Comparison of ENCODE assay signal across 2 cellular contexts in the genomic region with DNA sequence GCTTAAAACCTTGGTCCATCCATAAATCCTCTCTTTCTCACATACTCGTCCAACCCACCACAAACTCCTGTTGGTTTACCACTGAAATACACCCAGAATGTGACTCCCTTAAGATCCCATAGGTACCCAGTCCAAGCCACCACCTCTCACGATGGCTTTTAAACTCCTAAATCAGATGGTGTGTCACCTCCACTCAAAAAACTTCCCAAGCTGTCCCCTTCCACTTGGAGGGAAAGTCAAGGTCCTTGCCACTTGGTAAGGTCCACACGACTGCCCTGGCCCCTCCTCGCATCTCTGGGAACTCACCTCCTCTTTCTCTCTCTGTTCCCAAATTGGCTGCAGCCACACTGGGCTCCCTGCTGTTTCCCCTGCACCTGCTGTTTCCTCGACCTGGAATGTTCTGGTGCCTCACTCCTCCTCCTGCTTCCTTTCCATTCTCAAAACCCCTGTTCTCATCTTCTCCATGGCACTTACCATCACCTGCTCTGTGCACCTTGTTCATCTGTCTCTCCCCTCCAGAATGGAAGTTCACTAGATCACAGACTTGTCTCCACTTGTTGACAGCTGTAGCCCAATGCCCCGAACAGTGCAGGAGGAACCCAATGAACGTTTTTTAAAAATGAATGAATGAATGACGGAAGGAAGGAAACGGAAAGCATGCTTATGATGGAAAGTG.
A peak's percentile ranks its signal among the peaks of the same experiment; 100 is the strongest.
TF ChIP-seq lines count a peak whose summit lies in the region.

No MANE protein-coding gene starts in this region.

TF ChIP-seq in HEK293, 187 proteins besides CTCF, POLR2A, EP300 and RAD21:
- TF ChIP-seq, protein P1, sequence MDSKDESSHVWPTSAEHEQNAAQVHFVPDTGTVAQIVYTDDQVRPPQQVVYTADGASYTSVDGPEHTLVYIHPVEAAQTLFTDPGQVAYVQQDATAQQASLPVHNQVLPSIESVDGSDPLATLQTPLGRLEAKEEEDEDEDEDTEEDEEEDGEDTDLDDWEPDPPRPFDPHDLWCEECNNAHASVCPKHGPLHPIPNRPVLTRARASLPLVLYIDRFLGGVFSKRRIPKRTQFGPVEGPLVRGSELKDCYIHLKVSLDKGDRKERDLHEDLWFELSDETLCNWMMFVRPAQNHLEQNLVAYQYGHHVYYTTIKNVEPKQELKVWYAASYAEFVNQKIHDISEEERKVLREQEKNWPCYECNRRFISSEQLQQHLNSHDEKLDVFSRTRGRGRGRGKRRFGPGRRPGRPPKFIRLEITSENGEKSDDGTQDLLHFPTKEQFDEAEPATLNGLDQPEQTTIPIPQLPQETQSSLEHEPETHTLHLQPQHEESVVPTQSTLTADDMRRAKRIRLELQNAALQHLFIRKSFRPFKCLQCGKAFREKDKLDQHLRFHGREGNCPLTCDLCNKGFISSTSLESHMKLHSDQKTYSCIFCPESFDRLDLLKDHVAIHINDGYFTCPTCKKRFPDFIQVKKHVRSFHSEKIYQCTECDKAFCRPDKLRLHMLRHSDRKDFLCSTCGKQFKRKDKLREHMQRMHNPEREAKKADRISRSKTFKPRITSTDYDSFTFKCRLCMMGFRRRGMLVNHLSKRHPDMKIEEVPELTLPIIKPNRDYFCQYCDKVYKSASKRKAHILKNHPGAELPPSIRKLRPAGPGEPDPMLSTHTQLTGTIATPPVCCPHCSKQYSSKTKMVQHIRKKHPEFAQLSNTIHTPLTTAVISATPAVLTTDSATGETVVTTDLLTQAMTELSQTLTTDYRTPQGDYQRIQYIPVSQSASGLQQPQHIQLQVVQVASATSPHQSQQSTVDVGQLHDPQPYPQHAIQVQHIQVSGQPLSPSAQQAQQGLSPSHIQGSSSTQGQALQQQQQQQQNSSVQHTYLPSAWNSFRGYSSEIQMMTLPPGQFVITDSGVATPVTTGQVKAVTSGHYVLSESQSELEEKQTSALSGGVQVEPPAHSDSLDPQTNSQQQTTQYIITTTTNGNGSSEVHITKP (tag by site-specific recombination; IDR thresholded peaks at IDR 0.05): peak; percentile 95
- TF ChIP-seq PRDM1 (tag by site-specific recombination; IDR thresholded peaks at IDR 0.05) (peak; percentile 75), ZBTB17 (tag by site-specific recombination; IDR thresholded peaks at IDR 0.05) (peak; percentile 75), SCRT2 (tag by site-specific recombination; IDR thresholded peaks at IDR 0.05) (peak; percentile 94), ZNF521 (tag by site-specific recombination; IDR thresholded peaks at IDR 0.05) (no peak), ZNF366 (tag by site-specific recombination; conservative IDR thresholded peaks at IDR 0.05) (peak; percentile 83), ZNF335 (tag by site-specific recombination; conservative IDR thresholded peaks at IDR 0.05) (0 out of 2 replicates have a peak, but pooled peaks have one; percentile 28), SP2 (tag by site-specific recombination; IDR thresholded peaks at IDR 0.05) (peak; percentile 55), SCRT1 (tag by site-specific recombination; IDR thresholded peaks at IDR 0.05; ENCODE audit: borderline replicate concordance) (peak; percentile 79), ZNF24 (tag by site-specific recombination; IDR thresholded peaks at IDR 0.05) (peak; percentile 61; the same call in 1 of the 2 replicates), ZNF350 (tag by site-specific recombination; IDR thresholded peaks at IDR 0.05) (no peak), ZNF600 (tag by site-specific recombination; IDR thresholded peaks at IDR 0.05) (peak; percentile 75), ZIC2 (tag by site-specific recombination; IDR thresholded peaks at IDR 0.05) (peak; percentile 69), ZNF692 (tag by site-specific recombination; IDR thresholded peaks at IDR 0.05) (no peak), IKZF3 (tag by site-specific recombination; IDR thresholded peaks at IDR 0.05) (peak; percentile 29; the same call in 1 of the 2 replicates), ZNF10 (tag by site-specific recombination; IDR thresholded peaks at IDR 0.05) (peak; percentile 95)
- TF ChIP-seq, protein P2, sequence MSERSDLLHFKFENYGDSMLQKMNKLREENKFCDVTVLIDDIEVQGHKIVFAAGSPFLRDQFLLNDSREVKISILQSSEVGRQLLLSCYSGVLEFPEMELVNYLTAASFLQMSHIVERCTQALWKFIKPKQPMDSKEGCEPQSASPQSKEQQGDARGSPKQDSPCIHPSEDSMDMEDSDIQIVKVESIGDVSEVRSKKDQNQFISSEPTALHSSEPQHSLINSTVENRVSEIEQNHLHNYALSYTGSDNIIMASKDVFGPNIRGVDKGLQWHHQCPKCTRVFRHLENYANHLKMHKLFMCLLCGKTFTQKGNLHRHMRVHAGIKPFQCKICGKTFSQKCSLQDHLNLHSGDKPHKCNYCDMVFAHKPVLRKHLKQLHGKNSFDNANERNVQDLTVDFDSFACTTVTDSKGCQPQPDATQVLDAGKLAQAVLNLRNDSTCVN (tag by site-specific recombination; optimal IDR thresholded peaks at IDR 0.05): peak; percentile 0
- TF ChIP-seq, protein P3, sequence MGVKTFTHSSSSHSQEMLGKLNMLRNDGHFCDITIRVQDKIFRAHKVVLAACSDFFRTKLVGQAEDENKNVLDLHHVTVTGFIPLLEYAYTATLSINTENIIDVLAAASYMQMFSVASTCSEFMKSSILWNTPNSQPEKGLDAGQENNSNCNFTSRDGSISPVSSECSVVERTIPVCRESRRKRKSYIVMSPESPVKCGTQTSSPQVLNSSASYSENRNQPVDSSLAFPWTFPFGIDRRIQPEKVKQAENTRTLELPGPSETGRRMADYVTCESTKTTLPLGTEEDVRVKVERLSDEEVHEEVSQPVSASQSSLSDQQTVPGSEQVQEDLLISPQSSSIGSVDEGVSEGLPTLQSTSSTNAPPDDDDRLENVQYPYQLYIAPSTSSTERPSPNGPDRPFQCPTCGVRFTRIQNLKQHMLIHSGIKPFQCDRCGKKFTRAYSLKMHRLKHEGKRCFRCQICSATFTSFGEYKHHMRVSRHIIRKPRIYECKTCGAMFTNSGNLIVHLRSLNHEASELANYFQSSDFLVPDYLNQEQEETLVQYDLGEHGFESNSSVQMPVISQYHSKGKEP (tag by site-specific recombination; IDR thresholded peaks at IDR 0.05): no peak

TF ChIP-seq in SK-N-SH, 30 proteins besides CTCF, POLR2A, EP300 and RAD21 (continued from another document):
- TF ChIP-seq REST (IDR thresholded peaks at IDR 0.05; ENCODE audit: low read depth, low read length) (no peak), MEF2A (IDR thresholded peaks at IDR 0.05; ENCODE audit: borderline replicate concordance, low read depth) (no peak), SMC3 (IDR thresholded peaks at IDR 0.05; ENCODE audit: low read depth, low read length) (no peak), ELF1 (IDR thresholded peaks at IDR 0.05) (no peak), IRF3 (IDR thresholded peaks at IDR 0.05; ENCODE audit: low read depth, low read length) (no peak), MAX (IDR thresholded peaks at IDR 0.05; ENCODE audit: low read depth) (no peak), FOXM1 (IDR thresholded peaks at IDR 0.05; ENCODE audit: low read depth) (no peak), RXRA (IDR thresholded peaks at IDR 0.05; ENCODE audit: borderline replicate concordance, low read depth) (no peak), TEAD4 (IDR thresholded peaks at IDR 0.05; ENCODE audit: borderline replicate concordance, insufficient read depth) (no peak), CHD2 (IDR thresholded peaks at IDR 0.05; ENCODE audit: low read length, partially characterized antibody) (no peak), TAF1 (IDR thresholded peaks at IDR 0.05; ENCODE audit: borderline replicate concordance, low read depth, low read length) (no peak), RCOR1 (IDR thresholded peaks at IDR 0.05; ENCODE audit: low read length) (no peak), FOSL2 (IDR thresholded peaks at IDR 0.05; ENCODE audit: borderline replicate concordance, low read depth) (no peak), POLR2AphosphoS5 (IDR thresholded peaks at IDR 0.05; ENCODE audit: low read depth, low read length) (no peak), FOXJ3 (CRISPR knock-in tag; IDR thresholded peaks at IDR 0.05) (no peak), GABPA (IDR thresholded peaks at IDR 0.05; ENCODE audit: low read depth) (no peak)
- TF ChIP-seq, protein P4, sequence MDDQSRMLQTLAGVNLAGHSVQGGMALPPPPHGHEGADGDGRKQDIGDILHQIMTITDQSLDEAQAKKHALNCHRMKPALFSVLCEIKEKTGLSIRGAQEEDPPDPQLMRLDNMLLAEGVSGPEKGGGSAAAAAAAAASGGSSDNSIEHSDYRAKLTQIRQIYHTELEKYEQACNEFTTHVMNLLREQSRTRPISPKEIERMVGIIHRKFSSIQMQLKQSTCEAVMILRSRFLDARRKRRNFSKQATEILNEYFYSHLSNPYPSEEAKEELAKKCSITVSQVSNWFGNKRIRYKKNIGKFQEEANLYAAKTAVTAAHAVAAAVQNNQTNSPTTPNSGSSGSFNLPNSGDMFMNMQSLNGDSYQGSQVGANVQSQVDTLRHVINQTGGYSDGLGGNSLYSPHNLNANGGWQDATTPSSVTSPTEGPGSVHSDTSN (IDR thresholded peaks at IDR 0.05): no peak
- TF ChIP-seq, protein P5, sequence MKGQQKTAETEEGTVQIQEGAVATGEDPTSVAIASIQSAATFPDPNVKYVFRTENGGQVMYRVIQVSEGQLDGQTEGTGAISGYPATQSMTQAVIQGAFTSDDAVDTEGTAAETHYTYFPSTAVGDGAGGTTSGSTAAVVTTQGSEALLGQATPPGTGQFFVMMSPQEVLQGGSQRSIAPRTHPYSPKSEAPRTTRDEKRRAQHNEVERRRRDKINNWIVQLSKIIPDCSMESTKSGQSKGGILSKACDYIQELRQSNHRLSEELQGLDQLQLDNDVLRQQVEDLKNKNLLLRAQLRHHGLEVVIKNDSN (IDR thresholded peaks at IDR 0.05; ENCODE audit: borderline replicate concordance, low read depth): no peak
TF ChIP-seq in SK-N-SH: peak in this region for 0.
